In the genomic region with DNA sequence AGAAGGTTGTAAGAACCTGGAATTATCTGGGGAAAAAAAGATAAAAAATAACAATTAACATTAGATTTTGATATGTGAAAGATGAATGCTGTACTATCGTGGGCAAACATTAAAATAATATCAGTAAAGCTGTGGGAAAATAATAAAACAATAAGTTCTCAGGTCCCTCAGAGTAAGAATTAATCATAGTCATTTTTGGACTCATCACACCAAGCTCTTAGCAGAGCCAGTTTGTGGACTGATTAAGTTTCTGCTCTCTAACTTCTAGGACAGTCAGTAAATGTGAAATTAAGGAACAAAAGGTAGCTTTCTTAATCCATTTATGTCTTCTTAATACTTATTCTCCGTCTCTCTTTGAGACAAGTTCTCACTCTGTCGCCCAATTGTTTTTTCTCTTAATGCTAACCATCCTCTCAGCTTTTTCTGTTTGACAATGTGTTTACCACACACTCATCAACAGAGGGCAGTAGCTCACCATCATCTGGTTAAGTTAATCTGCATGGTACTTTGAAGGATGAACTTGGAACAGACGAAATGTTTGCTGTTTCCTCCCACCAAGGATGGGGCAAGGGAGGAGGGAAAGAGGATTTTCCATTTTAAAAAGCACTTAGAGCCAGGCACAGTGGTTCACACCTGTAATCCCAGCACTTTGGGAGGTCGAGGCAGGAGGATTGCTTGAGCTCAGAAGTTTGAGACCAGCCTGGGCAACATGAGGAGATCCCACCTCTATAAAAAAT, we compare ENCODE assay signal across 8 cellular contexts. TPM values are rescaled to one million over a fixed set of nuclear protein-coding genes. Genes with fewer than 3 reads are reported as not detected.
DNase-seq lines count a peak whose midpoint lies in the region; ATAC-seq and TF ChIP-seq lines count a peak whose summit lies in the region.

No MANE protein-coding gene starts in this region.

- H2AK5ac ChIP-seq in H9 (ENCODE audit: insufficient read length, low read length) = no peak overlapping the region

- DNase-seq in A172 (ENCODE audit: low spot score) (peak; percentile 74), GM03348 (ENCODE audit: low spot score) (peak; percentile 79), H9 (peak; percentile 50), LHCN-M2 (ENCODE audit: low read depth) (peak; percentile 82), RPMI8226 (peak; percentile 72), amygdala (lab: John Stamatoyannopoulos, UW) (peak in 29 of 56 donors; percentile 2 to 66 (median 17)), right cardiac atrium (no peak), sciatic nerve (ENCODE audit: low spot score) (no peak)

- H3T11ph ChIP-seq in H9 (ENCODE audit: low read length) = no peak overlapping the region

- H3K9me3 Mint-ChIP-seq in H9 = no peaks in the 10 kb centered on the region; a peak in 1 of 5 replicates

- H3K14ac ChIP-seq in H9 (ENCODE audit: insufficient read depth, low read length) = no peak overlapping the region

- no peak overlapping the region for H2BK12ac ChIP-seq in H9 (ENCODE audit: insufficient read length, low read depth, low read length)

- no peak overlapping the region for H2BK20ac ChIP-seq in H9 (ENCODE audit: low read depth, low read length, poor library complexity, severe bottlenecking)

- no peaks in the 10 kb centered on the region for H4K20me1 ChIP-seq in H9 (ENCODE audit: control insufficient read depth, insufficient read depth, insufficient read length)

- H3K27me3 ChIP-seq in H9 (ENCODE audit: insufficient read depth, low read length) (peaks cover 5% of the 10 kb centered on the region; the same call in 1 of the 2 replicates), right cardiac atrium (ENCODE audit: control insufficient read depth, insufficient read depth) (peaks cover 2% of the 10 kb centered on the region)

- H3K36me3 Mint-ChIP-seq in H9 (ENCODE audit: insufficient read depth in 1 of 3, low read depth in 3 of 3) = no peaks in the 10 kb centered on the region

- H2AFZ ChIP-seq in H9 (ENCODE audit: low read length) = no peak overlapping the region

- H3K4me1 Mint-ChIP-seq in H9 = peaks cover 12 to 15% of the 10 kb centered on the region in 2 experiments

- no peak overlapping the region for H3K4ac ChIP-seq in H9 (ENCODE audit: low read depth, low read length)

- no peak overlapping the region for H3K23ac ChIP-seq in H9 (ENCODE audit: insufficient read length, low read depth, low read length)

- peak; percentile 83 for TF ChIP-seq CTCF in H9 (conservative IDR thresholded peaks at IDR 0.05)

- H3K27me3 Mint-ChIP-seq in H9 (ENCODE audit: low read depth) = peaks cover 28% of the 10 kb centered on the region

- H3K27ac ChIP-seq in H9 (ENCODE audit: insufficient read length, low read depth, low read length) (no peak overlapping the region), right cardiac atrium (ENCODE audit: low read length) (no peak overlapping the region)

- no peaks in the 10 kb centered on the region for H3K79me1 ChIP-seq in H9 (ENCODE audit: insufficient read depth, low read depth, low read length, poor library complexity, severe bottlenecking)

- intact Hi-C loops in right cardiac atrium (cut with DNase I) (loop anchor here (2.0 to 10.0 kb wide), 6 partner anchors 53 to 596 kb away; no protein-coding TSS in a partner anchor), sciatic nerve (cut with DNase I) (no loop called here)

- no peak overlapping the region for H3K4me2 ChIP-seq in H9 (ENCODE audit: insufficient read depth, insufficient read length, low read length)

- no peak overlapping the region; a peak in 1 of 5 replicates for H3K4me3 Mint-ChIP-seq in H9

- H2BK15ac ChIP-seq in H9 (ENCODE audit: low read depth, low read length) = no peak overlapping the region

- no peaks in the 10 kb centered on the region for H3K79me2 ChIP-seq in H9 (ENCODE audit: insufficient read depth, low read length)

- no peaks in the 10 kb centered on the region for H3K9me3 ChIP-seq in H9 (ENCODE audit: control insufficient read depth, low read depth, low read length)
- H3K9me3 ChIP-seq in right cardiac atrium (ENCODE audit: control insufficient read depth, low read length) = no peaks in the 10 kb centered on the region

- H3K4me1 ChIP-seq in H9 (ENCODE audit: insufficient read depth, low read length) = peaks cover 2% of the 10 kb centered on the region; the same call in 1 of the 2 replicates
- H3K4me1 ChIP-seq in right cardiac atrium (ENCODE audit: control insufficient read depth, insufficient read depth, low read length) = no peaks in the 10 kb centered on the region

- H4K91ac ChIP-seq in H9 (ENCODE audit: insufficient read length, low read depth, low read length) = no peak overlapping the region

- H3K23me2 ChIP-seq in H9 (ENCODE audit: insufficient read length, low read depth, low read length, poor library complexity, severe bottlenecking) = peaks cover 6% of the 10 kb centered on the region

- no peak overlapping the region for H2BK120ac ChIP-seq in H9 (ENCODE audit: low read depth, low read length, poor library complexity, severe bottlenecking)

- no peak overlapping the region for H3K56ac ChIP-seq in H9 (ENCODE audit: insufficient read length, low read depth, low read length)

- no peak overlapping the region for H3K9ac ChIP-seq in H9 (ENCODE audit: extremely low read depth, insufficient read length, low read length)

- no peak overlapping the region for H3K4me3 ChIP-seq in right cardiac atrium (ENCODE audit: low read length)

- ATAC-seq in right cardiac atrium (peak; percentile 84 to 85), sciatic nerve (peak; percentile 92)

- no peak overlapping the region for H4K8ac ChIP-seq in H9 (replicated peaks; ENCODE audit: insufficient read length, low read depth, low read length)

- no peak overlapping the region for H4K5ac ChIP-seq in H9 (ENCODE audit: insufficient read length, low read depth, low read length)

- H3K18ac ChIP-seq in H9 (ENCODE audit: insufficient read length, low read depth, low read length) = no peak overlapping the region

- no peak overlapping the region for H2BK5ac ChIP-seq in H9 (ENCODE audit: insufficient read length, low read length)

- WGBS in H9 (ENCODE audit: extremely low coverage, insufficient read length, low lambda C conversion rate) = no CpG with 5 or more reads among the region's 5 CpGs
- WGBS in right cardiac atrium = 19% methylated on average over 5 of the region's 5 CpGs

- no peak overlapping the region for H3K27ac Mint-ChIP-seq in H9

RNA-seq across cellular contexts. Expression of gene ACO1, which starts 5.3 kb away (rescaled TPM):
- total RNA-seq in A172 (2014; rRNA removed; shearing (Covaris generic)) = 55.9 and 56.6 TPM in 2 replicates
- total RNA-seq in H9 (2021) = 44.5 and 45.0 TPM in 2 replicates
- 73.5 and 81.1 TPM in 2 replicates for total RNA-seq in LHCN-M2 (2014; rRNA removed)
- 66.5 TPM for polyA plus RNA-seq in LHCN-M2 (2012)
- total RNA-seq in right cardiac atrium = 10 to 100 TPM; 42.2 to 46.3 (median 43.3) TPM
- 25.3 TPM for polyA plus RNA-seq in right cardiac atrium
- 26.3 TPM for total RNA-seq in sciatic nerve

Comparison
In these comparisons a context has a peak if more than half of its experiments do, and no peak if none do; other contexts are left out.
1. DNase-seq: peak in A172 (single experiment), GM03348 (single experiment), H9 (single experiment), LHCN-M2 (single experiment), RPMI8226 (single experiment) and amygdala (29 of 56); none in right cardiac atrium (0 of 3) and sciatic nerve (single experiment).